Comparison of ENCODE assay signal across 22 cellular contexts in the genomic region with DNA sequence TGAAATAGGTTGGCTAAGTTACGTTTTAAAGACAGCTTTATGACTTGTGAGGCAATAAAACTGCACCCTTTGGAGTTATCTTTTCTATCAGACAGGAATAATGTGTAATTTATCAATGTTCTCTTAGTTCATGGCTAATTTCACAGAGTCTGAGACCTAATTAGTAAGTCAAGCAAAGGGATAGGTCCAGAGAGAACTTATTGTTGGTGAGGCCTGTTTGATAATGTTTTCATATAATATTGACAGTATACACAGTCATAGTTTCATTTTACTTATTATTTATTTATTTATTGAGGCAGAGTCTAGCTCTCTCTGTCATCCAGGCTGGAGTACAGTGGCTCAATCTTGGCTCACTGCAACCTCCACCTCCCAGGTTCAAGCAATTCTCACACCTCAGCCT. TPM values are rescaled to one million over a fixed set of nuclear protein-coding genes. Genes with fewer than 3 reads are reported as not detected.
"Had no signal": no experiment of that assay in that cellular context is flagged by ENCODE, and none has a peak within 500 bp of the region (broad histone marks: within the 10 kb centered on the region; RNA-seq: fewer than 3 reads in every experiment).

No MANE protein-coding gene starts in this region.

- H3K27me3 ChIP-seq: MG63 had no signal

- H3K36me3 ChIP-seq: MG63 had no signal

- H3K9me3 ChIP-seq: SK-N-SH had no signal

- DNase-seq: Karpas-422, KG1, MG63, NCI-H1092, NCI-H1105 treated with DMSO at 0.1 percent for 48 hours, NCI-H1417 treated with DMSO at 0.1 percent for 48 hours, NCI-H146, NCI-H187, NCI-H2029, NCI-H2081 treated with DMSO at 0.1 percent for 48 hours, NCI-H2171, NCI-H226, NCI-H446, NCI-H510A, NCI-H524 treated with DMSO at 0.1 percent for 48 hours, NCI-H69, NCI-H774, Right ventricle myocardium superior, RPMI8226, SK-N-SH, SW 1271 had no signal

- H3K4me3 ChIP-seq: MG63 had no signal

RNA-seq across cellular contexts. Expression of gene IL36RN, which starts 1.9 kb away (rescaled TPM):
- total RNA-seq: Right ventricle myocardium superior, SK-MEL-5 had no signal

RNA-seq across cellular contexts. Expression of gene IL36B, which starts 4.5 kb away (rescaled TPM):
- total RNA-seq: Right ventricle myocardium superior, SK-MEL-5 had no signal

RNA-seq across cellular contexts. Expression of gene IL1F10, which starts 10.6 kb away (rescaled TPM):
- total RNA-seq: Right ventricle myocardium superior, SK-MEL-5 had no signal

RNA-seq across cellular contexts. Expression of gene IL36A, which starts 51.9 kb away (rescaled TPM):
- total RNA-seq: Right ventricle myocardium superior, SK-MEL-5 had no signal
